33 cellular contexts compared by ENCODE assay signal in the genomic region with DNA sequence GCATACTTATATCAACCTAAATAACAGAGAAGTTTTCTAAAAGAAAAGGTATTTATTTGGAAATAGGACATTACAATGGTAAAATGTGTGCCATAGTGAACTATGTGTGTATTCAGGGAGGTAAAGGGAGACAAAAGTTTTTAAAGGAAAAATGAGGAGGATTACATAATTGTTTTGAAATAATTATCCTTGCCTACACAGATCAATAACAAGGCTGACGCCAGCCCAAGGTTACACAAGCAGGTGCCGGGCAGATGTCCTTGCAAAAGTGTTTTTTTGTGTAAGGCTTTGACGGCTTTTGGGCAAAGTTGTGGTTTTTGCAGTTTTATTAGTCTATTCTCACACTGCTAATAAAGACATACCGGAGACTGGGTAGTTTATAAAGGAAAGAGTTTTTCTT.
"Had no signal": no experiment of that assay in that cellular context is flagged by ENCODE, and none has a peak within 500 bp of the region (broad histone marks: within the 10 kb centered on the region; RNA-seq: fewer than 3 reads in every experiment).

No MANE protein-coding gene starts in this region.

- H3K4me1 Mint-ChIP-seq: activated B cell treated with CpG ODN at 0.5 μM for 24 hours; activated naive CD4-positive, alpha-beta T cell treated with anti-CD3 and anti-CD28 coated beads, Interleukin-2, amount 50 U/mL, for 24 hours; activated naive CD8-positive, alpha-beta T cell treated with anti-CD3 and anti-CD28 coated beads for 36 hours; activated naive CD8-positive, alpha-beta T cell treated with anti-CD3 and anti-CD28 coated beads, Interleukin-2, amount 50 U/mL, for 24 hours; activated T-helper 17 cell treated with anti-CD3 and anti-CD28 coated beads, Interleukin-2, amount 50 U/mL, for 72 hours had no signal

- H3K9me3 ChIP-seq: adrenal gland, breast epithelium, colonic mucosa, esophagus squamous epithelium, gastroesophageal sphincter had no signal

- H3K4me3 Mint-ChIP-seq: activated B cell treated with CpG ODN at 0.5 μM for 24 hours; activated CD8-positive, alpha-beta T cell treated with anti-CD3 and anti-CD28 coated beads for 36 hours; activated naive CD4-positive, alpha-beta T cell treated with anti-CD3 and anti-CD28 coated beads for 36 hours; activated naive CD4-positive, alpha-beta T cell treated with anti-CD3 and anti-CD28 coated beads, Interleukin-2, amount 50 U/mL, for 24 hours; activated naive CD8-positive, alpha-beta T cell treated with anti-CD3 and anti-CD28 coated beads for 36 hours; activated naive CD8-positive, alpha-beta T cell treated with anti-CD3 and anti-CD28 coated beads, Interleukin-2, amount 50 U/mL, for 24 hours; activated T-cell treated with anti-CD3 and anti-CD28 coated beads, Interleukin-2, amount 50 U/mL, for 4 hours; activated T-helper 17 cell treated with anti-CD3 and anti-CD28 coated beads, Interleukin-2, amount 50 U/mL, for 72 hours; brain had no signal

- H3K9me3 Mint-ChIP-seq: activated CD8-positive, alpha-beta T cell treated with anti-CD3 and anti-CD28 coated beads for 36 hours; activated naive CD8-positive, alpha-beta T cell treated with anti-CD3 and anti-CD28 coated beads, Interleukin-2, amount 50 U/mL, for 24 hours had no signal

- H3K27me3 Mint-ChIP-seq: brain had no signal

- H3K36me3 Mint-ChIP-seq: activated naive CD8-positive, alpha-beta T cell treated with anti-CD3 and anti-CD28 coated beads for 36 hours; brain had no signal

- H3K36me3 ChIP-seq: adrenal gland, breast epithelium, cardiac muscle cell, colonic mucosa, esophagus squamous epithelium, gastroesophageal sphincter, heart right ventricle had no signal

- H3K4me3 ChIP-seq: adrenal gland, breast epithelium, cardiac muscle cell, colonic mucosa, esophagus squamous epithelium, gastroesophageal sphincter, heart right ventricle had no signal

- H3K4me1 ChIP-seq: adrenal gland, breast epithelium, colonic mucosa, esophagus squamous epithelium, gastroesophageal sphincter, heart right ventricle had no signal

- ATAC-seq: activated CD4-positive, CD25-positive, alpha-beta regulatory T cell treated with anti-CD3 and anti-CD28 coated beads, Interleukin-2, amount 50 U/mL, for 24 hours; activated CD8-positive, alpha-beta T cell treated with anti-CD3 and anti-CD28 coated beads for 36 hours; activated naive CD8-positive, alpha-beta T cell treated with anti-CD3 and anti-CD28 coated beads, Interleukin-2, amount 50 U/mL, for 24 hours; activated T-cell treated with anti-CD3 and anti-CD28 coated beads, Interleukin-2, amount 50 U/mL, for 4 hours; activated T-helper 17 cell treated with anti-CD3 and anti-CD28 coated beads, Interleukin-2, amount 50 U/mL, for 72 hours; gastroesophageal sphincter; heart right ventricle had no signal

- H3K27me3 ChIP-seq: adrenal gland, breast epithelium, cardiac muscle cell, colonic mucosa, esophagus squamous epithelium had no signal

- H3K27ac Mint-ChIP-seq: activated B cell treated with CpG ODN at 0.5 μM for 24 hours; activated CD8-positive, alpha-beta T cell treated with anti-CD3 and anti-CD28 coated beads for 36 hours; activated naive CD4-positive, alpha-beta T cell treated with anti-CD3 and anti-CD28 coated beads for 36 hours; activated naive CD4-positive, alpha-beta T cell treated with anti-CD3 and anti-CD28 coated beads, Interleukin-2, amount 50 U/mL, for 24 hours; activated naive CD8-positive, alpha-beta T cell treated with anti-CD3 and anti-CD28 coated beads for 36 hours; activated naive CD8-positive, alpha-beta T cell treated with anti-CD3 and anti-CD28 coated beads, Interleukin-2, amount 50 U/mL, for 24 hours; activated T-helper 17 cell treated with anti-CD3 and anti-CD28 coated beads, Interleukin-2, amount 50 U/mL, for 72 hours; brain had no signal

- DNase-seq: activated B cell treated with CpG ODN at 0.5 μM for 24 hours; activated CD4-positive, alpha-beta T cell treated with anti-CD3 and anti-CD28 coated beads for 48 hours; activated CD4-positive, alpha-beta T cell treated with anti-CD3 and anti-CD28 coated beads, Interleukin-2, amount 50 U/mL, for 1 hour; activated CD4-positive, alpha-beta T cell treated with anti-CD3 and anti-CD28 coated beads, Interleukin-2, amount 50 U/mL, for 48 hours; activated CD8-positive, alpha-beta memory T cell treated with anti-CD3 and anti-CD28 coated beads for 24 hours; activated CD8-positive, alpha-beta T cell treated with anti-CD3 and anti-CD28 coated beads for 36 hours; activated effector memory CD4-positive, alpha-beta T cell treated with anti-CD3 and anti-CD28 coated beads, Interleukin-2, amount 50 U/mL, for 16 hours; activated naive CD4-positive, alpha-beta T cell treated with anti-CD3 and anti-CD28 coated beads for 36 hours; activated naive CD8-positive, alpha-beta T cell treated with anti-CD3 and anti-CD28 coated beads for 36 hours; activated naive CD8-positive, alpha-beta T cell treated with anti-CD3 and anti-CD28 coated beads, Interleukin-2, amount 50 U/mL, for 24 hours; activated T-cell treated with anti-CD3 and anti-CD28 coated beads, Interleukin-2, amount 50 U/mL, for 4 hours; amygdala; aorta; central memory CD4-positive, alpha-beta T cell; cerebellar nuclear complex; colonic mucosa; effector CD8-positive, alpha-beta T cell; esophagus squamous epithelium; foreskin melanocyte; heart right ventricle; T-helper 2 cell had no signal

- FAIRE-seq: endometrium, endothelial cell of umbilical vein had no signal

- H3K27ac ChIP-seq: adrenal gland, breast epithelium, cardiac muscle cell, colonic mucosa, epithelial cell of prostate, esophagus squamous epithelium, gastroesophageal sphincter, heart right ventricle, VCaP had no signal
